17 cellular contexts compared by ENCODE assay signal in the genomic region with DNA sequence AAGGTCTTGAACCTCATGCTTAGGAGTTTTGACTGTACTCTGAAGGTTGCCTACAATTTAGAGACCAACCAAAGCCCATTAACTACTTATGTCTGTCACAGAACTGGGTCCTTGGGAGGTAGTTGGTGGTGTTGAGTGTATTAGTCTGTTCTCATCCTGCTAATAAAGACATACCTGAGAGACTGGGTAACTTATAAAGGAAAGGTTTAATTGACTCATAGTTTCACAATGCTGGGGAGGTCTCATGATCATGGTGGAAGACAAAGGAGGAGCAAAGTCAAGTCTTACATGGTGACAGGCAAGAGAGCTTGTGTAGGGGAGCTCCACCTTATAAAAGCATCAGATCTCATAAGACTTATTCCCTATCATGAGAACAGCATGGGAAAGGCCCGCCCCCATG.
DNase-seq lines count a peak whose midpoint lies in the region; ATAC-seq and TF ChIP-seq lines count a peak whose summit lies in the region.
"Had no signal": no experiment of that assay in that cellular context is flagged by ENCODE, and none has a peak within 500 bp of the region (broad histone marks: within the 10 kb centered on the region; RNA-seq: fewer than 3 reads in every experiment).

No MANE protein-coding gene starts in this region.

- H3K4ac ChIP-seq in neuronal stem cell (ENCODE audit: low read length): no peak overlapping the region

- H4K8ac ChIP-seq in neuronal stem cell (ENCODE audit: low read depth, low read length): no peak overlapping the region

- H3K4me3 ChIP-seq in neuronal stem cell (ENCODE audit: low read length in 2 of 2): no peak overlapping the region
- H3K4me3 ChIP-seq: BLaER1, HAP-1 had no signal

- no peak overlapping the region for H3K4me2 ChIP-seq in neuronal stem cell (ENCODE audit: insufficient read depth, low read length, poor library complexity, severe bottlenecking)
- H3K4me2 ChIP-seq: BLaER1 had no signal

- no peak overlapping the region for H4K91ac ChIP-seq in neuronal stem cell (ENCODE audit: low read depth, low read length, poor library complexity)

- H2BK120ac ChIP-seq in neuronal stem cell (ENCODE audit: low read depth, low read length): no peak overlapping the region

- H2BK15ac ChIP-seq in neuronal stem cell (ENCODE audit: low read length): no peak overlapping the region

- H2BK5ac ChIP-seq in neuronal stem cell (ENCODE audit: low read length): no peak overlapping the region

- no peak overlapping the region for H3K9ac ChIP-seq in neuronal stem cell (ENCODE audit: low read depth, low read length, poor library complexity)
- H3K9ac ChIP-seq: BLaER1 had no signal

- DNase-seq in activated CD8-positive, alpha-beta T cell treated with anti-CD3 and anti-CD28 coated beads for 36 hours: no peak
- no peak for DNase-seq in activated CD8-positive, alpha-beta T cell treated with anti-CD3 and anti-CD28 coated beads, Interleukin-2, amount 10 ng/mL, durations not matched to agents 7 days and 5 days
- DNase-seq in stimulated activated naive CD8-positive, alpha-beta T cell treated with anti-CD3 and anti-CD28 coated beads, Interleukin-15, amount 100 ng/mL, for 72 hours: no peak
- no peak for DNase-seq in stimulated activated naive CD8-positive, alpha-beta T cell treated with anti-CD3 and anti-CD28 coated beads, Interleukin-15, Interleukin-2, amounts not matched to agents 100 U/mL and 50 U/mL, for 24 hours
- DNase-seq in renal cortical epithelial cell (ENCODE audit: low read depth): peak; percentile 54
- DNase-seq in neuronal stem cell (ENCODE audit: low spot score): no peak
- DNase-seq: Caco-2; CD4-positive, CD25-positive, alpha-beta regulatory T cell; CD8-positive, alpha-beta T cell; DMS153; GOT3; HFFc6 had no signal

- H3K18ac ChIP-seq in neuronal stem cell (ENCODE audit: low read length): no peak overlapping the region

- H3K36me3 ChIP-seq in neuronal stem cell (replicated peaks in 1 of 2; ENCODE audit: control insufficient read depth in 2 of 2, insufficient read depth in 2 of 2, low read length in 2 of 2): no peaks in the 10 kb centered on the region
- H3K36me3 ChIP-seq: BLaER1, HAP-1 had no signal

- no peak overlapping the region for H3K23ac ChIP-seq in neuronal stem cell (ENCODE audit: low read depth, low read length, poor library complexity)

- H3K36me3 Mint-ChIP-seq in activated CD8-positive, alpha-beta T cell treated with anti-CD3 and anti-CD28 coated beads for 36 hours (ENCODE audit: low read depth): no peaks in the 10 kb centered on the region
- no peaks in the 10 kb centered on the region for H3K36me3 Mint-ChIP-seq in activated CD8-positive, alpha-beta T cell treated with anti-CD3 and anti-CD28 coated beads, Interleukin-2, amount 10 ng/mL, durations not matched to agents 7 days and 5 days (ENCODE audit: low read depth)
- H3K36me3 Mint-ChIP-seq: CD4-positive, CD25-positive, alpha-beta regulatory T cell; CD8-positive, alpha-beta T cell had no signal

- no peaks in the 10 kb centered on the region for H3K79me1 ChIP-seq in neuronal stem cell (ENCODE audit: low read depth, low read length)

- peaks cover 10% of the 10 kb centered on the region for H3K27me3 Mint-ChIP-seq in activated CD8-positive, alpha-beta T cell treated with anti-CD3 and anti-CD28 coated beads for 36 hours
- peaks cover 16% of the 10 kb centered on the region for H3K27me3 Mint-ChIP-seq in activated CD8-positive, alpha-beta T cell treated with anti-CD3 and anti-CD28 coated beads, Interleukin-2, amount 10 ng/mL, durations not matched to agents 7 days and 5 days (ENCODE audit: low read depth)
- peaks cover 30% of the 10 kb centered on the region for H3K27me3 Mint-ChIP-seq in stimulated activated naive CD8-positive, alpha-beta T cell treated with anti-CD3 and anti-CD28 coated beads, Interleukin-15, amount 100 ng/mL, for 72 hours

- peaks cover 7 to 10% of the 10 kb centered on the region in 2 donors for H3K4me1 ChIP-seq in neuronal stem cell (ENCODE audit: control insufficient read depth in 2 of 2, insufficient read depth in 1 of 2, low read depth in 1 of 2, low read length in 2 of 2)
- H3K4me1 ChIP-seq: HAP-1 had no signal

- CTCF ChIA-PET in activated CD8-positive, alpha-beta T cell treated with anti-CD3 and anti-CD28 coated beads for 36 hours (lab: Charles Lee): interaction anchor here (0.8 kb wide), 1 partner anchor 9 kb away, joined by 3 read pairs; no protein-coding TSS in a partner anchor
- CTCF ChIA-PET in activated CD8-positive, alpha-beta T cell treated with anti-CD3 and anti-CD28 coated beads, Interleukin-2, amount 10 ng/mL, durations not matched to agents 7 days and 5 days (lab: Charles Lee): no interaction called here

- no peak overlapping the region for H3K4me3 Mint-ChIP-seq in activated CD8-positive, alpha-beta T cell treated with anti-CD3 and anti-CD28 coated beads for 36 hours
- H3K4me3 Mint-ChIP-seq in activated CD8-positive, alpha-beta T cell treated with anti-CD3 and anti-CD28 coated beads, Interleukin-2, amount 10 ng/mL, durations not matched to agents 7 days and 5 days: no peak overlapping the region
- H3K4me3 Mint-ChIP-seq in stimulated activated naive CD8-positive, alpha-beta T cell treated with anti-CD3 and anti-CD28 coated beads, Interleukin-15, amount 100 ng/mL, for 72 hours: no peak overlapping the region
- H3K4me3 Mint-ChIP-seq: B cell; CD4-positive, CD25-positive, alpha-beta regulatory T cell; CD8-positive, alpha-beta T cell; HFFc6 had no signal

- H3K9me3 Mint-ChIP-seq in activated CD8-positive, alpha-beta T cell treated with anti-CD3 and anti-CD28 coated beads for 36 hours: no peaks in the 10 kb centered on the region
- H3K9me3 Mint-ChIP-seq in activated CD8-positive, alpha-beta T cell treated with anti-CD3 and anti-CD28 coated beads, Interleukin-2, amount 10 ng/mL, durations not matched to agents 7 days and 5 days (ENCODE audit: insufficient read depth): no peaks in the 10 kb centered on the region
- peaks cover 9% of the 10 kb centered on the region in 2 donors for H3K9me3 Mint-ChIP-seq in stimulated activated naive CD8-positive, alpha-beta T cell treated with anti-CD3 and anti-CD28 coated beads, Interleukin-15, amount 100 ng/mL, for 72 hours
- H3K9me3 Mint-ChIP-seq: CD4-positive, CD25-positive, alpha-beta regulatory T cell; CD8-positive, alpha-beta T cell; HFFc6 had no signal

- ATAC-seq in activated CD8-positive, alpha-beta T cell treated with anti-CD3 and anti-CD28 coated beads for 36 hours: peak; percentile 51
- ATAC-seq in activated CD8-positive, alpha-beta T cell treated with anti-CD3 and anti-CD28 coated beads, Interleukin-2, amount 10 ng/mL, durations not matched to agents 7 days and 5 days: no peak
- peak; percentile 31 for ATAC-seq in stimulated activated naive CD8-positive, alpha-beta T cell treated with anti-CD3 and anti-CD28 coated beads, Interleukin-15, amount 100 ng/mL, for 72 hours
- ATAC-seq in stimulated activated naive CD8-positive, alpha-beta T cell treated with anti-CD3 and anti-CD28 coated beads, Interleukin-15, Interleukin-2, amounts not matched to agents 100 U/mL and 50 U/mL, for 24 hours: no peak
- ATAC-seq: CD8-positive, alpha-beta T cell had no signal

- H3K27ac ChIP-seq in neuronal stem cell (replicated peaks; ENCODE audit: low read length): no peak overlapping the region
- H3K27ac ChIP-seq: 22Rv1, BLaER1, C4-2B had no signal

- no peak overlapping the region for H2BK12ac ChIP-seq in neuronal stem cell (ENCODE audit: low read length)

- intact Hi-C loops in activated CD8-positive, alpha-beta T cell treated with anti-CD3 and anti-CD28 coated beads for 36 hours (cut with micrococcal nuclease): no loop called here

- no peaks in the 10 kb centered on the region for H3K9me3 ChIP-seq in neuronal stem cell (replicated peaks in 1 of 2; ENCODE audit: control insufficient read depth in 2 of 2, insufficient read depth in 1 of 2, low read depth in 1 of 2, low read length in 2 of 2)
- H3K9me3 ChIP-seq: BLaER1, Caco-2, HAP-1 had no signal

- no peak overlapping the region for H2AK5ac ChIP-seq in neuronal stem cell (ENCODE audit: low read depth, low read length)

- no peak for TF ChIP-seq CTCF in activated CD8-positive, alpha-beta T cell treated with anti-CD3 and anti-CD28 coated beads for 36 hours (IDR thresholded peaks at IDR 0.05)

- no peak overlapping the region for H3K27ac Mint-ChIP-seq in activated CD8-positive, alpha-beta T cell treated with anti-CD3 and anti-CD28 coated beads for 36 hours
- H3K27ac Mint-ChIP-seq in activated CD8-positive, alpha-beta T cell treated with anti-CD3 and anti-CD28 coated beads, Interleukin-2, amount 10 ng/mL, durations not matched to agents 7 days and 5 days: no peak overlapping the region
- H3K27ac Mint-ChIP-seq in stimulated activated naive CD8-positive, alpha-beta T cell treated with anti-CD3 and anti-CD28 coated beads, Interleukin-15, amount 100 ng/mL, for 72 hours: no peak overlapping the region
- H3K27ac Mint-ChIP-seq: B cell; CD8-positive, alpha-beta T cell; HFFc6 had no signal

- POLR2A ChIA-PET in activated CD8-positive, alpha-beta T cell treated with anti-CD3 and anti-CD28 coated beads for 36 hours (lab: Charles Lee): no interaction called here
- POLR2A ChIA-PET in activated CD8-positive, alpha-beta T cell treated with anti-CD3 and anti-CD28 coated beads, Interleukin-2, amount 10 ng/mL, durations not matched to agents 7 days and 5 days (lab: Charles Lee): interaction anchor here (0.6 kb wide), 1 partner anchor 228 kb away, joined by 3 read pairs; no protein-coding TSS in a partner anchor

- no CpG with 5 or more reads among the region's 1 CpG for WGBS in neuronal stem cell (ENCODE audit: extremely low coverage in 2 of 2, insufficient read length in 2 of 2, insufficient replicate concordance in 1 of 2), 2 donors

- H3K14ac ChIP-seq in neuronal stem cell (ENCODE audit: low read length): no peak overlapping the region

- H3K4me1 Mint-ChIP-seq in activated CD8-positive, alpha-beta T cell treated with anti-CD3 and anti-CD28 coated beads for 36 hours (ENCODE audit: low read depth): peaks cover 11% of the 10 kb centered on the region
- H3K4me1 Mint-ChIP-seq in activated CD8-positive, alpha-beta T cell treated with anti-CD3 and anti-CD28 coated beads, Interleukin-2, amount 10 ng/mL, durations not matched to agents 7 days and 5 days (ENCODE audit: low read depth): peaks cover 5% of the 10 kb centered on the region
- H3K4me1 Mint-ChIP-seq in stimulated activated naive CD8-positive, alpha-beta T cell treated with anti-CD3 and anti-CD28 coated beads, Interleukin-15, amount 100 ng/mL, for 72 hours: peaks cover 10% of the 10 kb centered on the region
- H3K4me1 Mint-ChIP-seq: B cell; CD4-positive, CD25-positive, alpha-beta regulatory T cell had no signal

- no peak overlapping the region for H2AFZ ChIP-seq in neuronal stem cell (ENCODE audit: low read length)

- no peaks in the 10 kb centered on the region for H3K27me3 ChIP-seq in neuronal stem cell (ENCODE audit: control insufficient read depth in 3 of 3, insufficient read depth in 3 of 3, low read depth in 1 of 3, low read length in 3 of 3)

Comparison
In these comparisons a context has a peak if more than half of its experiments do, and no peak if none do; other contexts are left out.
1. ATAC-seq: peak in activated CD8-positive, alpha-beta T cell treated with anti-CD3 and anti-CD28 coated beads for 36 hours (single experiment) and stimulated activated naive CD8-positive, alpha-beta T cell treated with anti-CD3 and anti-CD28 coated beads, Interleukin-15, amount 100 ng/mL, for 72 hours (single experiment); none in activated CD8-positive, alpha-beta T cell treated with anti-CD3 and anti-CD28 coated beads, Interleukin-2, amount 10 ng/mL, durations not matched to agents 7 days and 5 days (single experiment) and stimulated activated naive CD8-positive, alpha-beta T cell treated with anti-CD3 and anti-CD28 coated beads, Interleukin-15, Interleukin-2, amounts not matched to agents 100 U/mL and 50 U/mL, for 24 hours (single experiment).